In the genomic region with DNA sequence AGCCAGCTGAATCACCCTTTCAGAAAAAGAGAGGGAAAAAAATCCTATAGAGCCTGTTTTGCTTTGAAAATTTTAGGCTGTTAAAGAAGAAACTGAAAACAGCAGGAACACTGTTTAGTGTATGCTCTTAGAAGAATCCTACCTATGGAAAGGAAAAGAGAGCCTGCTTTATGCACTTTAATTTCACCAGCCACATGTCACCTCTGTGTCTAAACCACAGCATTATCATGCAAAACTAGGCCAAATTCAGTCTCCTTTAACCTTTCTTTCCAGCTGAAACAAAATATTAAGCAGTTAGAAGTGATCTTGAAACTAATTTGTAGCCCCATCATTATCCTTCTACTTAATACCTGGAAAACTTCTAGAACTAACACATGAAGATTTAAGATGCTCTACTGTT, we compare ENCODE assay signal across 1 cellular context.
A peak's percentile ranks its signal among the peaks of the same experiment; 100 is the strongest.
TF ChIP-seq lines count a peak whose summit lies in the region.

No MANE protein-coding gene starts in this region.

TF ChIP-seq in H1, 55 proteins besides CTCF, POLR2A, EP300 and RAD21:
- peak; percentile 66; the same call in 1 of the 2 replicates for TF ChIP-seq POU5F1 (IDR thresholded peaks at IDR 0.05; ENCODE audit: low read depth, low read length)
- TF ChIP-seq ATF3 (IDR thresholded peaks at IDR 0.05; ENCODE audit: insufficient read depth, low read depth, low read length): no peak
